ENCODE assay signal across 1 cellular context in the genomic region with DNA sequence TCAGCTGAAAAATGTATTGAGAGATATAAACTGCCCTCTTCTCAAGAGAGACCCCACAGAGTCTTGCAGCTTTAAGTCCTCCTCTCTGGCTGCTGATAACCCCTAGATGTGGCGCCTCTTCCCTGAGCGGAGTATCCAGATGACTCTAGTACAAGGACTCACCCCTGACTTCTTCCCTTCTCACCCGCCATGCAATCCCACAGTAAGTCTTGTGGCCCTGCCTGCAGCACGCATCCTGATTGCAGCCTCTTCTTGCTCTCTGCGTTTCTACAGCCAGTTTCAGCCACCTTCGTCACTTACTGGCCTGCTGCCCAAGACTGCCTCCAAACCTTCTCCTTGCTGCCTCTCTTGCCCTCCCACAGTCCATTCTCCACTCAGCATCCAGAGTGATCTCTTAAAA.
TF ChIP-seq lines count a peak whose summit lies in the region.

No MANE protein-coding gene starts in this region.

TF ChIP-seq in IMR-90, 13 proteins besides CTCF, POLR2A, EP300 and RAD21:
- TF ChIP-seq RCOR1 (IDR thresholded peaks at IDR 0.05; ENCODE audit: insufficient replicate concordance, low read length) = no peak
- TF ChIP-seq, protein P1, sequence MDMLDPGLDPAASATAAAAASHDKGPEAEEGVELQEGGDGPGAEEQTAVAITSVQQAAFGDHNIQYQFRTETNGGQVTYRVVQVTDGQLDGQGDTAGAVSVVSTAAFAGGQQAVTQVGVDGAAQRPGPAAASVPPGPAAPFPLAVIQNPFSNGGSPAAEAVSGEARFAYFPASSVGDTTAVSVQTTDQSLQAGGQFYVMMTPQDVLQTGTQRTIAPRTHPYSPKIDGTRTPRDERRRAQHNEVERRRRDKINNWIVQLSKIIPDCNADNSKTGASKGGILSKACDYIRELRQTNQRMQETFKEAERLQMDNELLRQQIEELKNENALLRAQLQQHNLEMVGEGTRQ (IDR thresholded peaks at IDR 0.05; ENCODE audit: low read depth, low read length) = no peak
- no peak for TF ChIP-seq BHLHE40 (IDR thresholded peaks at IDR 0.05; ENCODE audit: low read depth, low read length)
- no peak for TF ChIP-seq MAFK (IDR thresholded peaks at IDR 0.05; ENCODE audit: low read depth, low read length)
- TF ChIP-seq, protein P2, sequence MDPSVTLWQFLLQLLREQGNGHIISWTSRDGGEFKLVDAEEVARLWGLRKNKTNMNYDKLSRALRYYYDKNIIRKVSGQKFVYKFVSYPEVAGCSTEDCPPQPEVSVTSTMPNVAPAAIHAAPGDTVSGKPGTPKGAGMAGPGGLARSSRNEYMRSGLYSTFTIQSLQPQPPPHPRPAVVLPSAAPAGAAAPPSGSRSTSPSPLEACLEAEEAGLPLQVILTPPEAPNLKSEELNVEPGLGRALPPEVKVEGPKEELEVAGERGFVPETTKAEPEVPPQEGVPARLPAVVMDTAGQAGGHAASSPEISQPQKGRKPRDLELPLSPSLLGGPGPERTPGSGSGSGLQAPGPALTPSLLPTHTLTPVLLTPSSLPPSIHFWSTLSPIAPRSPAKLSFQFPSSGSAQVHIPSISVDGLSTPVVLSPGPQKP (IDR thresholded peaks at IDR 0.05; ENCODE audit: borderline replicate concordance, low read depth, low read length) = no peak
- no peak for TF ChIP-seq MAZ (IDR thresholded peaks at IDR 0.05; ENCODE audit: borderline replicate concordance, low read depth, low read length)
- no peak for TF ChIP-seq FOS (IDR thresholded peaks at IDR 0.05; ENCODE audit: low read depth, low read length)
- TF ChIP-seq SMC3 (IDR thresholded peaks at IDR 0.05; ENCODE audit: low read depth, low read length) = no peak
